21 cellular contexts compared by ENCODE assay signal in genomic region chr6:158264180-158264579, GRCh38. TPM values are rescaled to one million over a fixed set of nuclear protein-coding genes. Genes with fewer than 3 reads are reported as not detected.
A peak's percentile ranks its signal among the peaks of the same experiment; 100 is the strongest.
DNase-seq lines count a peak whose midpoint lies in the region; ATAC-seq and TF ChIP-seq lines count a peak whose summit lies in the region.
"Had no signal": no experiment of that assay in that cellular context is flagged by ENCODE, and none has a peak within 500 bp of the region (broad histone marks: within the 10 kb centered on the region; RNA-seq: fewer than 3 reads in every experiment).

No MANE protein-coding gene starts in this region.

- no peak overlapping the region for H4K91ac ChIP-seq in H9 (ENCODE audit: insufficient read length, low read depth, low read length)

- ATAC-seq in activated T-helper 17 cell treated with anti-CD3 and anti-CD28 coated beads, Interleukin-2, amount 50 U/mL, for 72 hours (replicated peaks), result no peak
- ATAC-seq in GM21528 (IDR thresholded peaks at IDR 0.05; ENCODE audit: low FRiP score, unreplicated experiment), result no peak
- no peak for ATAC-seq in esophagus mucosa
- ATAC-seq: A549 had no signal

- WGBS in H9 (ENCODE audit: extremely low coverage, insufficient read length, low lambda C conversion rate), result no CpG with 5 or more reads among the region's 10 CpGs

- H3K9me3 Mint-ChIP-seq in H9, result peaks cover 0 to 2% of the 10 kb centered on the region in 2 experiments; a peak in 1 of 5 replicates
- H3K9me3 Mint-ChIP-seq in activated T-helper 17 cell treated with anti-CD3 and anti-CD28 coated beads, Interleukin-2, amount 50 U/mL, for 72 hours, result no peaks in the 10 kb centered on the region
- peaks cover 24% of the 10 kb centered on the region for H3K9me3 Mint-ChIP-seq in nephron progenitor cell
- H3K9me3 Mint-ChIP-seq: CD4-positive, alpha-beta T cell; CD8-positive, alpha-beta memory T cell had no signal

- H4K20me1 ChIP-seq in H9 (ENCODE audit: control insufficient read depth, insufficient read depth, insufficient read length) (no peaks in the 10 kb centered on the region), Karpas-422 (ENCODE audit: insufficient read depth, low read depth, low read length) (0 out of 2 replicates have a peak, but pooled peaks cover 7% of the 10 kb centered on the region)

- H2AFZ ChIP-seq in H9 (ENCODE audit: low read length), result no peak overlapping the region
- H2AFZ ChIP-seq in Karpas-422 (ENCODE audit: low read length), result no peak overlapping the region
- H2AFZ ChIP-seq: GM23248 had no signal

- peak overlapping the region in 2 of 3 experiments; percentile 71; a peak in 2 of 7 replicates for H3K27ac Mint-ChIP-seq in H9
- peak overlapping the region; percentile 41 for H3K27ac Mint-ChIP-seq in activated T-helper 17 cell treated with anti-CD3 and anti-CD28 coated beads, Interleukin-2, amount 50 U/mL, for 72 hours
- peak overlapping the region; percentile 82 for H3K27ac Mint-ChIP-seq in nephron progenitor cell
- H3K27ac Mint-ChIP-seq: CD14-positive monocyte; CD4-positive, alpha-beta T cell had no signal

- H3T11ph ChIP-seq in H9 (ENCODE audit: low read length), result no peak overlapping the region

- no peak overlapping the region for H4K8ac ChIP-seq in H9 (replicated peaks; ENCODE audit: insufficient read length, low read depth, low read length)

- H3K4me1 Mint-ChIP-seq in H9, result peaks cover 25 to 37% of the 10 kb centered on the region in 2 experiments
- peaks cover 9% of the 10 kb centered on the region for H3K4me1 Mint-ChIP-seq in activated T-helper 17 cell treated with anti-CD3 and anti-CD28 coated beads, Interleukin-2, amount 50 U/mL, for 72 hours
- no peaks in the 10 kb centered on the region for H3K4me1 Mint-ChIP-seq in nephron progenitor cell
- H3K4me1 Mint-ChIP-seq: CD14-positive monocyte had no signal

- H3K27me3 Mint-ChIP-seq in H9 (ENCODE audit: low read depth) (no peaks in the 10 kb centered on the region), nephron progenitor cell (ENCODE audit: low read depth, poor library complexity) (peaks cover 4% of the 10 kb centered on the region)
- H3K27me3 Mint-ChIP-seq in activated T-helper 17 cell treated with anti-CD3 and anti-CD28 coated beads, Interleukin-2, amount 50 U/mL, for 72 hours, result no peaks in the 10 kb centered on the region
- H3K27me3 Mint-ChIP-seq: CD4-positive, alpha-beta T cell; CD8-positive, alpha-beta memory T cell had no signal

- H3K14ac ChIP-seq in H9 (ENCODE audit: insufficient read depth, low read length), result no peak overlapping the region

- no peak overlapping the region for H2AK5ac ChIP-seq in H9 (ENCODE audit: insufficient read length, low read length)

- H3K36me3 Mint-ChIP-seq in H9 (ENCODE audit: insufficient read depth in 1 of 3, low read depth in 3 of 3), result peaks cover 5 to 37% (median 11%) of the 10 kb centered on the region in 3 experiments; a peak in 6 of 7 replicates
- no peaks in the 10 kb centered on the region for H3K36me3 Mint-ChIP-seq in activated T-helper 17 cell treated with anti-CD3 and anti-CD28 coated beads, Interleukin-2, amount 50 U/mL, for 72 hours (ENCODE audit: low read depth)
- peaks cover 80% of the 10 kb centered on the region for H3K36me3 Mint-ChIP-seq in nephron progenitor cell (ENCODE audit: low read depth)
- H3K36me3 Mint-ChIP-seq: CD14-positive monocyte had no signal

- H3K18ac ChIP-seq in H9 (ENCODE audit: insufficient read length, low read depth, low read length), result no peak overlapping the region

- H3K4ac ChIP-seq in H9 (ENCODE audit: low read depth, low read length), result no peak overlapping the region

- H4K5ac ChIP-seq in H9 (ENCODE audit: insufficient read length, low read depth, low read length), result no peak overlapping the region

- H3K4me3 Mint-ChIP-seq in H9 (no peak overlapping the region), nephron progenitor cell (no peak overlapping the region)
- H3K4me3 Mint-ChIP-seq in activated T-helper 17 cell treated with anti-CD3 and anti-CD28 coated beads, Interleukin-2, amount 50 U/mL, for 72 hours, result no peak overlapping the region
- H3K4me3 Mint-ChIP-seq: CD14-positive monocyte; CD4-positive, alpha-beta T cell; CD8-positive, alpha-beta memory T cell had no signal

- H3K4me2 ChIP-seq in H9 (ENCODE audit: insufficient read depth, insufficient read length, low read length), result no peak overlapping the region
- H3K4me2 ChIP-seq in Karpas-422 (ENCODE audit: low read depth, low read length, poor library complexity, severe bottlenecking), result no peak overlapping the region
- H3K4me2 ChIP-seq: A549; BLaER1 treated with 17β-estradiol and CSF1 and Interleukin-3, amounts not matched to agents 10 nM and 100 nM had no signal

- H3K9me3 ChIP-seq in H9 (ENCODE audit: control insufficient read depth, low read depth, low read length) (no peaks in the 10 kb centered on the region), Karpas-422 (ENCODE audit: low read length) (no peaks in the 10 kb centered on the region)
- H3K9me3 ChIP-seq in effector memory CD4-positive, alpha-beta T cell (ENCODE audit: control insufficient read depth, low read length), result no peaks in the 10 kb centered on the region
- H3K9me3 ChIP-seq: A549; BE2C; BLaER1 treated with 17β-estradiol and CSF1 and Interleukin-3, amounts not matched to agents 10 nM and 100 nM; HAP-1 had no signal

- H3K9ac ChIP-seq in H9 (ENCODE audit: extremely low read depth, insufficient read length, low read length) (no peak overlapping the region), Karpas-422 (ENCODE audit: low read length) (no peak overlapping the region)
- H3K9ac ChIP-seq: BLaER1 treated with 17β-estradiol and CSF1 and Interleukin-3, amounts not matched to agents 10 nM and 100 nM; GM23248 had no signal

- no peaks in the 10 kb centered on the region for H3K23me2 ChIP-seq in H9 (ENCODE audit: insufficient read length, low read depth, low read length, poor library complexity, severe bottlenecking)

- H3K56ac ChIP-seq in H9 (ENCODE audit: insufficient read length, low read depth, low read length), result no peak overlapping the region

- no peaks in the 10 kb centered on the region for H3K27me3 ChIP-seq in H9 (ENCODE audit: insufficient read depth, low read length)
- H3K27me3 ChIP-seq in Karpas-422 (ENCODE audit: low read length), result no peaks in the 10 kb centered on the region
- no peaks in the 10 kb centered on the region for H3K27me3 ChIP-seq in effector memory CD4-positive, alpha-beta T cell (replicated peaks; ENCODE audit: control insufficient read depth, insufficient read depth, low read length, poor library complexity, severe bottlenecking)
- H3K27me3 ChIP-seq: BE2C; BLaER1 treated with 17β-estradiol and CSF1 and Interleukin-3, amounts not matched to agents 10 nM and 100 nM had no signal

- H2BK20ac ChIP-seq in H9 (ENCODE audit: low read depth, low read length, poor library complexity, severe bottlenecking), result no peak overlapping the region

- H3K23ac ChIP-seq in H9 (ENCODE audit: insufficient read length, low read depth, low read length), result no peak overlapping the region

- TF ChIP-seq CTCF in H9 (conservative IDR thresholded peaks at IDR 0.05) (no peak), nephron progenitor cell (IDR thresholded peaks at IDR 0.05) (no peak)

- H3K4me3 ChIP-seq in Karpas-422 (ENCODE audit: low read length), result no peak overlapping the region
- H3K4me3 ChIP-seq in effector memory CD4-positive, alpha-beta T cell (ENCODE audit: insufficient read depth, low read depth, low read length, poor library complexity, severe bottlenecking), result no peak overlapping the region
- H3K4me3 ChIP-seq: A549; BLaER1 treated with 17β-estradiol and CSF1 and Interleukin-3, amounts not matched to agents 10 nM and 100 nM; GM23248; HAP-1 had no signal

- H2BK15ac ChIP-seq in H9 (ENCODE audit: low read depth, low read length), result no peak overlapping the region

- H3K79me1 ChIP-seq in H9 (ENCODE audit: insufficient read depth, low read depth, low read length, poor library complexity, severe bottlenecking), result no peaks in the 10 kb centered on the region

- no peak overlapping the region for H3K27ac ChIP-seq in H9 (ENCODE audit: insufficient read length, low read depth, low read length)
- H3K27ac ChIP-seq in Karpas-422 (ENCODE audit: low read length), result peak overlapping the region; percentile 30
- no peak overlapping the region for H3K27ac ChIP-seq in effector memory CD4-positive, alpha-beta T cell (ENCODE audit: insufficient read depth, low read length, poor library complexity, severe bottlenecking)
- H3K27ac ChIP-seq: A549; BLaER1 treated with 17β-estradiol and CSF1 and Interleukin-3, amounts not matched to agents 10 nM and 100 nM; GM23248 had no signal

- DNase-seq in H9 (no peak), Karpas-422 (no peak), nephron progenitor cell (no peak)
- no peak for DNase-seq in effector memory CD4-positive, alpha-beta T cell
- DNase-seq: 8988T; ACHN; AML-193; BE2C; CD4-positive, alpha-beta T cell; CD8-positive, alpha-beta memory T cell; DMS53; DMS79 treated with DMSO at 0.1 percent for 48 hours; GF-D8; GM23248 had no signal

- H3K4me1 ChIP-seq in H9 (ENCODE audit: insufficient read depth, low read length) (no peaks in the 10 kb centered on the region; the same call in 1 of the 2 replicates), Karpas-422 (ENCODE audit: low read length) (peaks cover 74% of the 10 kb centered on the region)
- no peaks in the 10 kb centered on the region for H3K4me1 ChIP-seq in effector memory CD4-positive, alpha-beta T cell (ENCODE audit: control insufficient read depth, insufficient read depth, low read length, poor library complexity, severe bottlenecking)
- H3K4me1 ChIP-seq: A549, BE2C, HAP-1 had no signal

- H2BK12ac ChIP-seq in H9 (ENCODE audit: insufficient read length, low read depth, low read length), result no peak overlapping the region

- no peak overlapping the region for H2BK5ac ChIP-seq in H9 (ENCODE audit: insufficient read length, low read length)

- H3K79me2 ChIP-seq in H9 (ENCODE audit: insufficient read depth, low read length), result no peaks in the 10 kb centered on the region; the same call in 1 of the 2 replicates
- peaks cover 96% of the 10 kb centered on the region for H3K79me2 ChIP-seq in Karpas-422 (ENCODE audit: low read length)

- no peak overlapping the region for H2BK120ac ChIP-seq in H9 (ENCODE audit: low read depth, low read length, poor library complexity, severe bottlenecking)

- H3K36me3 ChIP-seq in Karpas-422 (ENCODE audit: insufficient read depth, low read length), result peaks cover 8% of the 10 kb centered on the region
- H3K36me3 ChIP-seq in effector memory CD4-positive, alpha-beta T cell (ENCODE audit: control insufficient read depth, insufficient read depth, low read length), result no peaks in the 10 kb centered on the region
- H3K36me3 ChIP-seq: HAP-1 had no signal

- no peaks in the 10 kb centered on the region for H3K9me2 ChIP-seq in Karpas-422 (replicated peaks; ENCODE audit: insufficient read depth, low read length)

RNA-seq across cellular contexts. Expression of gene TULP4, which starts 48.1 kb away (rescaled TPM):
- total RNA-seq in H9 (2021), result 61.5 and 64.6 TPM in 2 replicates
- 112 and 124 TPM in 2 replicates for total RNA-seq in Karpas-422 (2014; rRNA removed; shearing (Covaris generic); ENCODE audit: low replicate concordance)
- 10 to 100 TPM; 10.8 to 31.2 TPM for total RNA-seq in activated T-helper 17 cell treated with anti-CD3 and anti-CD28 coated beads, Interleukin-2, amount 50 U/mL, for 72 hours
- 35.6 TPM for total RNA-seq in esophagus mucosa
